In the genomic region with DNA sequence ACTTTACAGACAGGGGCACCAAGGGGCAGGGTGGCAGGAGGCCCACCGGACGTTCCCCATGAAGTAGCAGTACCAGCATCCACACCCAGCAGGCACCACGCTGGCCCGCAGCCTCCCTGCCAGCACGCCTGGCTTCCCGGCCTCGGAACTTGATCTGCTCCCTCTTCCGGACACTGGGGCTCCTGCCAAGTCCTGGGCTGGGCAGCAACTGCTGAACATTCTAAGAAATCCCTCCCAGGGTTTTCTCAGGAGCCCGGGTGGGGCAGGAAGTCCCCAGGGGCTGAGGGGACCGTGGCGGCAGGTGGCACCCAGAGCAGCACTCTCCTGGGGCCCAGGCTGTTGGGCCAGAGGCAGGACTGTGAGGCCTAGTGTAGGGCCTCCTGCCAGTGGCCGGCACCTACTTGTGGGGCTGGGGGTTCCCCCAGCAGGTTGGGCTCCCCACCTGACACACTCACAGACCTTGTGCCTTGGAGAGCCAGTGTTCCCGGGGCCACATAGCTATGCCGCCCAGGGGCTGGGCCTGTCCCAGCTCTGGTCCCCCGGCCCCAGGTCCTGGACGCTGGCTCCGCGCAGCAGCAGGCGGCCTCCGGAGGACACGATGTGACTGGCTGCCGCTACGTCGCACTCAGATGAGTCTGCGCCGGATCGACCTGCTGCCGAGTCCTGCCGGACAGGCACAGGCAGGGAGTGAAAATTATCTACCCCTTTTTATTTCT, we compare ENCODE assay signal across 10 cellular contexts.
DNase-seq lines count a peak whose midpoint lies in the region; ATAC-seq lines count a peak whose summit lies in the region.
"Had no signal": no experiment of that assay in that cellular context is flagged by ENCODE, and none has a peak within 500 bp of the region (broad histone marks: within the 10 kb centered on the region; RNA-seq: fewer than 3 reads in every experiment).

No MANE protein-coding gene starts in this region.

- intact Hi-C loops in head of caudate nucleus (cut with DNase I): no loop called here

- DNase-seq in EL: peak; percentile 30
- DNase-seq in RPMI7951 (ENCODE audit: low read depth): peak; percentile 68
- peak; percentile 45 to 88 (median 73) for DNase-seq in head of caudate nucleus
- peak; percentile 50 for DNase-seq in putamen (ENCODE audit: low spot score)
- DNase-seq in NCI-H526 (lab: John Stamatoyannopoulos, UW): no peak
- DNase-seq in NCI-H2171 (lab: John Stamatoyannopoulos, UW): no peak
- DNase-seq in activated CD8-positive, alpha-beta memory T cell treated with anti-CD3 and anti-CD28 coated beads, Interleukin-2, amount 50 U/mL, for 48 hours: no peak
- DNase-seq: MM.1S; stimulated activated naive B cell treated with anti-CD40 and anti-IgM and Interleukin-4, amounts not matched to agents 10 μg/mL and 1 μg/mL and 100 μg/mL, for 72 hours had no signal

- no peak for ATAC-seq in HG03439 (IDR thresholded peaks at IDR 0.05; ENCODE audit: unreplicated experiment)
- ATAC-seq: stimulated activated naive B cell treated with anti-CD40 and anti-IgM and Interleukin-4, amounts not matched to agents 10 μg/mL and 1 μg/mL and 100 μg/mL, for 72 hours had no signal

Comparison
In these comparisons a context has a peak if more than half of its experiments do, and no peak if none do; other contexts are left out.
1. DNase-seq: peak in EL (single experiment), RPMI7951 (single experiment), head of caudate nucleus (42 of 42) and putamen (single experiment); none in NCI-H526 (0 of 2), NCI-H2171 (single experiment) and activated CD8-positive, alpha-beta memory T cell treated with anti-CD3 and anti-CD28 coated beads, Interleukin-2, amount 50 U/mL, for 48 hours (single experiment).